ENCODE assay signal across 19 cellular contexts in the genomic region with DNA sequence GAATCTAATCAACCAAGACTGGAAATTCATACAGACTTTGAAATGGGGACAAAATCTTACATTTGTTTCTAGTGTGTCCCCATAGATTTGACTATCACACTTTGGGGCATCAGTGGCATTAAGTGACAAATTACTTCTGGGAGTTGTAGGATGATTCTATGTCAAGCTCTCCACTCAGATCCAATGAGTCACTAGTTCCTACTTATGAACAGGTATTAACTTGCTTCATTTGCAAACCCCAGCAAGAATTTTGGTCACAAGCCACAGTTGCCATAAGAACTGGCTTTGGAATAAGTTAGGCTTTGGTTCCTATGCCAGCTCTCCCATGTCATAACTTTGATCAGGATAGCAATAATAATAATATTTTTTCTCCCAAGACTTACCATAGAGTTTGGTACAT.
"Had no signal": no experiment of that assay in that cellular context is flagged by ENCODE, and none has a peak within 500 bp of the region (broad histone marks: within the 10 kb centered on the region; RNA-seq: fewer than 3 reads in every experiment).

No MANE protein-coding gene starts in this region.

- H3K27ac ChIP-seq: ascending aorta, cardiac muscle cell, dorsolateral prefrontal cortex had no signal

- ATAC-seq: activated CD8-positive, alpha-beta T cell treated with anti-CD3 and anti-CD28 coated beads, Interleukin-2, amount 10 ng/mL, durations not matched to agents 7 days and 5 days; natural killer cell; right cardiac atrium; T-helper 17 cell; WTC11 had no signal

- H3K27ac Mint-ChIP-seq: activated CD4-positive, alpha-beta T cell treated with anti-CD3 and anti-CD28 coated beads, Interleukin-2, amount 10 ng/mL, durations not matched to agents 24 days and 14 days; activated CD8-positive, alpha-beta T cell treated with anti-CD3 and anti-CD28 coated beads, Interleukin-2, amount 10 ng/mL, durations not matched to agents 7 days and 5 days; natural killer cell; T-helper 17 cell; type B pancreatic cell; WTC11 had no signal

- H3K36me3 ChIP-seq: ascending aorta, cardiac muscle cell had no signal

- FAIRE-seq: endometrium had no signal

- H3K36me3 Mint-ChIP-seq: natural killer cell, type B pancreatic cell, WTC11 had no signal

- H3K4me1 ChIP-seq: ascending aorta had no signal

- H3K27me3 ChIP-seq: ascending aorta, cardiac muscle cell, dorsolateral prefrontal cortex had no signal

- H3K9me3 Mint-ChIP-seq: activated CD4-positive, alpha-beta T cell treated with anti-CD3 and anti-CD28 coated beads, Interleukin-2, amount 10 ng/mL, durations not matched to agents 24 days and 14 days; natural killer cell; WTC11 had no signal

- H3K4me3 ChIP-seq: ascending aorta, cardiac muscle cell, dorsolateral prefrontal cortex, skin epidermis had no signal

- H3K9me3 ChIP-seq: ascending aorta had no signal

- H3K27me3 Mint-ChIP-seq: activated CD4-positive, alpha-beta T cell treated with anti-CD3 and anti-CD28 coated beads, Interleukin-2, amount 10 ng/mL, durations not matched to agents 24 days and 14 days; type B pancreatic cell had no signal

- H3K4me3 Mint-ChIP-seq: activated CD4-positive, alpha-beta T cell treated with anti-CD3 and anti-CD28 coated beads, Interleukin-2, amount 10 ng/mL, durations not matched to agents 24 days and 14 days; activated CD8-positive, alpha-beta T cell treated with anti-CD3 and anti-CD28 coated beads, Interleukin-2, amount 10 ng/mL, durations not matched to agents 7 days and 5 days; natural killer cell; T-helper 17 cell; type B pancreatic cell; WTC11 had no signal

- H3K4me1 Mint-ChIP-seq: natural killer cell, T-helper 17 cell had no signal

- DNase-seq: activated CD4-positive, alpha-beta T cell treated with anti-CD3 and anti-CD28 coated beads, Interleukin-2, amount 10 ng/mL, durations not matched to agents 24 days and 14 days; activated CD8-positive, alpha-beta memory T cell treated with anti-CD3 and anti-CD28 coated beads, Interleukin-2, amount 50 U/mL, for 4 hours; activated CD8-positive, alpha-beta T cell treated with anti-CD3 and anti-CD28 coated beads, Interleukin-2, amount 10 ng/mL, durations not matched to agents 7 days and 5 days; dorsolateral prefrontal cortex; foreskin fibroblast; glutamatergic neuron; hypothalamus; natural killer cell; posterior cingulate gyrus; right cardiac atrium; stimulated activated CD4-positive, alpha-beta T cell treated with anti-CD3 and anti-CD28 coated beads, Interleukin-4, amount 100 ng/mL, for 24 hours; stimulated activated naive CD4-positive, alpha-beta T cell; T-helper 17 cell had no signal
